ENCODE assay signal across 8 cellular contexts in genomic region chr22:23432719-23433118, GRCh38.
DNase-seq lines count a peak whose midpoint lies in the region; ATAC-seq and TF ChIP-seq lines count a peak whose summit lies in the region.
"Not testable (repeated sequence)": the region's sequence is repeated elsewhere in the genome, so short reads cannot be mapped to it uniquely, and the experiment has no call there.

No MANE protein-coding gene starts in this region.

- H4K91ac ChIP-seq in neuronal stem cell (ENCODE audit: low read depth, low read length, poor library complexity), result not testable (repeated sequence)

- not testable (repeated sequence) for H3K4ac ChIP-seq in neuronal stem cell (ENCODE audit: low read length)

- H3K27me3 Mint-ChIP-seq in Caco-2 (ENCODE audit: insufficient read depth, unreplicated experiment); activated T-helper 1 cell treated with anti-CD3 and anti-CD28 coated beads, Interleukin-12 subunit alpha, Interleukin-12 subunit beta, Interleukin-2, Interleukin-4 antibody, amounts not matched to agents 30 ng/mL and 10 ng/mL and 1 ng/mL, durations not matched to agents 14 hours and 24 hours and 36 hours (ENCODE audit: insufficient read depth); chondrocyte (ENCODE audit: low read depth); memory B cell: not testable (repeated sequence)
- H3K27me3 Mint-ChIP-seq in WTC11 (ENCODE audit: low read depth), result peaks cover 19% of the 10 kb centered on the region

- not testable (repeated sequence) for ATAC-seq in WTC11; memory B cell (ENCODE audit: low read depth)

- intact Hi-C loops in Caco-2 (cut with micrococcal nuclease; ENCODE audit: unreplicated experiment); activated T-helper 1 cell treated with anti-CD3 and anti-CD28 coated beads, Interleukin-12 subunit alpha, Interleukin-12 subunit beta, Interleukin-2, Interleukin-4 antibody, amounts not matched to agents 30 ng/mL and 10 ng/mL and 1 ng/mL, durations not matched to agents 14 hours and 24 hours and 36 hours (cut with micrococcal nuclease): not testable (repeated sequence)

- not testable (repeated sequence) for H3K79me1 ChIP-seq in neuronal stem cell (ENCODE audit: low read depth, low read length)

- not testable (repeated sequence) for H3K36me3 Mint-ChIP-seq in Caco-2 (ENCODE audit: insufficient read depth, unreplicated experiment); WTC11; activated T-helper 1 cell treated with anti-CD3 and anti-CD28 coated beads, Interleukin-12 subunit alpha, Interleukin-12 subunit beta, Interleukin-2, Interleukin-4 antibody, amounts not matched to agents 30 ng/mL and 10 ng/mL and 1 ng/mL, durations not matched to agents 14 hours and 24 hours and 36 hours (ENCODE audit: low read depth); chondrocyte (ENCODE audit: low read depth); memory B cell

- WGBS in neuronal stem cell (ENCODE audit: extremely low coverage in 2 of 2, insufficient read length in 2 of 2, insufficient replicate concordance in 1 of 2), 2 donors, result no CpG with 5 or more reads among the region's 10 CpGs

- H3K27ac ChIP-seq in MM.1S (ENCODE audit: low read length); neuronal stem cell (replicated peaks; ENCODE audit: low read length): not testable (repeated sequence)

- not testable (repeated sequence) for H2BK120ac ChIP-seq in neuronal stem cell (ENCODE audit: low read depth, low read length)

- peak overlapping the region; percentile 89 for H2BK15ac ChIP-seq in neuronal stem cell (ENCODE audit: low read length)

- H3K36me3 ChIP-seq in Caco-2 (ENCODE audit: control insufficient read depth, insufficient read depth, low read length); MM.1S (replicated peaks; ENCODE audit: insufficient read depth, low read length); neuronal stem cell (replicated peaks in 1 of 2; ENCODE audit: control insufficient read depth in 2 of 2, insufficient read depth in 2 of 2, low read length in 2 of 2): not testable (repeated sequence)

- POLR2A ChIA-PET in Caco-2 (lab: Charles Lee); WTC11 (lab: Charles Lee): not testable (repeated sequence)

- H3K4me1 Mint-ChIP-seq in Caco-2 (ENCODE audit: low read depth, unreplicated experiment); activated T-helper 1 cell treated with anti-CD3 and anti-CD28 coated beads, Interleukin-12 subunit alpha, Interleukin-12 subunit beta, Interleukin-2, Interleukin-4 antibody, amounts not matched to agents 30 ng/mL and 10 ng/mL and 1 ng/mL, durations not matched to agents 14 hours and 24 hours and 36 hours (ENCODE audit: low read depth); chondrocyte (ENCODE audit: low read depth): not testable (repeated sequence)
- H3K4me1 Mint-ChIP-seq in WTC11, result peaks cover 14% of the 10 kb centered on the region
- H3K4me1 Mint-ChIP-seq in memory B cell, result peaks cover 10% of the 10 kb centered on the region

- H2BK12ac ChIP-seq in neuronal stem cell (ENCODE audit: low read length), result not testable (repeated sequence)

- not testable (repeated sequence) for H3K79me2 ChIP-seq in MM.1S (ENCODE audit: low read length)

- H3K14ac ChIP-seq in neuronal stem cell (ENCODE audit: low read length), result not testable (repeated sequence)

- not testable (repeated sequence) for H2BK5ac ChIP-seq in neuronal stem cell (ENCODE audit: low read length)

- H4K8ac ChIP-seq in neuronal stem cell (ENCODE audit: low read depth, low read length), result not testable (repeated sequence)

- H3K4me3 Mint-ChIP-seq in Caco-2 (ENCODE audit: unreplicated experiment) (peak overlapping the region; percentile 53), WTC11 (0 out of 2 replicates have a peak overlapping the region, but pooled peaks have one; percentile 54), chondrocyte (ENCODE audit: unreplicated experiment) (peak overlapping the region; percentile 58), memory B cell (peak overlapping the region; percentile 84)
- peak overlapping the region; percentile 63 for H3K4me3 Mint-ChIP-seq in activated T-helper 1 cell treated with anti-CD3 and anti-CD28 coated beads, Interleukin-12 subunit alpha, Interleukin-12 subunit beta, Interleukin-2, Interleukin-4 antibody, amounts not matched to agents 30 ng/mL and 10 ng/mL and 1 ng/mL, durations not matched to agents 14 hours and 24 hours and 36 hours

- peak overlapping the region; percentile 37 for H3K27ac Mint-ChIP-seq in Caco-2 (ENCODE audit: unreplicated experiment)
- not testable (repeated sequence) for H3K27ac Mint-ChIP-seq in WTC11; activated T-helper 1 cell treated with anti-CD3 and anti-CD28 coated beads, Interleukin-12 subunit alpha, Interleukin-12 subunit beta, Interleukin-2, Interleukin-4 antibody, amounts not matched to agents 30 ng/mL and 10 ng/mL and 1 ng/mL, durations not matched to agents 14 hours and 24 hours and 36 hours; chondrocyte (ENCODE audit: unreplicated experiment); memory B cell

- H3K27me3 ChIP-seq in Caco-2 (replicated peaks; ENCODE audit: control insufficient read depth, insufficient read depth, low read length); neuronal stem cell (ENCODE audit: control insufficient read depth in 3 of 3, insufficient read depth in 3 of 3, low read depth in 1 of 3, low read length in 3 of 3): not testable (repeated sequence)
- peaks cover 31% of the 10 kb centered on the region for H3K27me3 ChIP-seq in MM.1S (replicated peaks; ENCODE audit: insufficient read depth, low read length)

- peak overlapping the region; percentile 61 for H2AK5ac ChIP-seq in neuronal stem cell (ENCODE audit: low read depth, low read length)

- TF ChIP-seq CTCF in Caco-2 (IDR thresholded peaks at IDR 0.05; ENCODE audit: insufficient read depth in 1 of 2, low read depth in 1 of 2, low read length in 1 of 2, severe bottlenecking in 1 of 2, unreplicated experiment in 1 of 2); MM.1S (IDR thresholded peaks at IDR 0.05; ENCODE audit: low read length); WTC11 (IDR thresholded peaks at IDR 0.05); chondrocyte (IDR thresholded peaks at IDR 0.05): not testable (repeated sequence)

- CTCF ChIA-PET in Caco-2 (lab: Charles Lee), result interaction anchor here (1.9 kb wide), 1 partner anchor 47 kb away, joined by 4 read pairs; no protein-coding TSS in a partner anchor
- CTCF ChIA-PET in WTC11 (lab: Charles Lee), result not testable (repeated sequence)

- H4K20me1 ChIP-seq in MM.1S (ENCODE audit: insufficient read depth, low read length), result not testable (repeated sequence)

- peaks cover 11% of the 10 kb centered on the region for H3K9me3 Mint-ChIP-seq in Caco-2 (ENCODE audit: unreplicated experiment)
- H3K9me3 Mint-ChIP-seq in WTC11, result peaks cover 15% of the 10 kb centered on the region
- H3K9me3 Mint-ChIP-seq in activated T-helper 1 cell treated with anti-CD3 and anti-CD28 coated beads, Interleukin-12 subunit alpha, Interleukin-12 subunit beta, Interleukin-2, Interleukin-4 antibody, amounts not matched to agents 30 ng/mL and 10 ng/mL and 1 ng/mL, durations not matched to agents 14 hours and 24 hours and 36 hours, result peaks cover 14% of the 10 kb centered on the region
- H3K9me3 Mint-ChIP-seq in chondrocyte (ENCODE audit: low read depth), result peaks cover 14% of the 10 kb centered on the region
- not testable (repeated sequence) for H3K9me3 Mint-ChIP-seq in memory B cell

- not testable (repeated sequence) for H3K4me1 ChIP-seq in Caco-2; MM.1S (ENCODE audit: low read length); neuronal stem cell (ENCODE audit: control insufficient read depth in 2 of 2, insufficient read depth in 1 of 2, low read depth in 1 of 2, low read length in 2 of 2)

- peak overlapping the region; percentile 92 for H3K18ac ChIP-seq in neuronal stem cell (ENCODE audit: low read length)

- not testable (repeated sequence) for H3K9ac ChIP-seq in MM.1S (ENCODE audit: low read length); neuronal stem cell (ENCODE audit: low read depth, low read length, poor library complexity)

- H3K23ac ChIP-seq in neuronal stem cell (ENCODE audit: low read depth, low read length, poor library complexity), result not testable (repeated sequence)

- not testable (repeated sequence) for DNase-seq in Caco-2; MM.1S; WTC11 (ENCODE audit: low spot score); activated T-helper 1 cell treated with anti-CD3 and anti-CD28 coated beads, Interleukin-12 subunit alpha, Interleukin-12 subunit beta, Interleukin-2, Interleukin-4 antibody, amounts not matched to agents 30 ng/mL and 10 ng/mL and 1 ng/mL, durations not matched to agents 14 hours and 24 hours and 36 hours (ENCODE audit: low spot score); chondrocyte (ENCODE audit: low spot score); memory B cell (ENCODE audit: low spot score in 2 of 2); neuronal stem cell (ENCODE audit: low spot score)
- DNase-seq in ureter (ENCODE audit: low spot score), result peak; percentile 37

- H2AFZ ChIP-seq in MM.1S (ENCODE audit: low read length) (0 out of 2 replicates have a peak overlapping the region, but pooled peaks have one; percentile 69), neuronal stem cell (ENCODE audit: low read length) (peak overlapping the region; percentile 76)

- not testable (repeated sequence) for H3K4me3 ChIP-seq in Caco-2 (ENCODE audit: low read depth, low read length); MM.1S (ENCODE audit: low read length); neuronal stem cell (ENCODE audit: low read length in 2 of 2)

- peak overlapping the region; percentile 34; the same call in 1 of the 2 replicates for H3K4me2 ChIP-seq in MM.1S (ENCODE audit: low read depth, low read length)
- not testable (repeated sequence) for H3K4me2 ChIP-seq in neuronal stem cell (ENCODE audit: insufficient read depth, low read length, poor library complexity, severe bottlenecking)

- not testable (repeated sequence) for H3K9me2 ChIP-seq in MM.1S (replicated peaks; ENCODE audit: insufficient read depth, low read length)

- H3F3A ChIP-seq in MM.1S (ENCODE audit: insufficient read depth, low read length), result not testable (repeated sequence)

- H3K9me3 ChIP-seq in Caco-2; MM.1S (replicated peaks; ENCODE audit: insufficient read depth, low read length): not testable (repeated sequence)
- H3K9me3 ChIP-seq in neuronal stem cell (replicated peaks in 1 of 2; ENCODE audit: control insufficient read depth in 2 of 2, insufficient read depth in 1 of 2, low read depth in 1 of 2, low read length in 2 of 2), result peaks cover 0 to 11% of the 10 kb centered on the region in 2 donors

- BruUV-seq in Caco-2 (replicated peaks; lab: Mats Ljungman, UMichigan), result not testable (repeated sequence)
